19 cellular contexts compared by ENCODE assay signal in the genomic region with DNA sequence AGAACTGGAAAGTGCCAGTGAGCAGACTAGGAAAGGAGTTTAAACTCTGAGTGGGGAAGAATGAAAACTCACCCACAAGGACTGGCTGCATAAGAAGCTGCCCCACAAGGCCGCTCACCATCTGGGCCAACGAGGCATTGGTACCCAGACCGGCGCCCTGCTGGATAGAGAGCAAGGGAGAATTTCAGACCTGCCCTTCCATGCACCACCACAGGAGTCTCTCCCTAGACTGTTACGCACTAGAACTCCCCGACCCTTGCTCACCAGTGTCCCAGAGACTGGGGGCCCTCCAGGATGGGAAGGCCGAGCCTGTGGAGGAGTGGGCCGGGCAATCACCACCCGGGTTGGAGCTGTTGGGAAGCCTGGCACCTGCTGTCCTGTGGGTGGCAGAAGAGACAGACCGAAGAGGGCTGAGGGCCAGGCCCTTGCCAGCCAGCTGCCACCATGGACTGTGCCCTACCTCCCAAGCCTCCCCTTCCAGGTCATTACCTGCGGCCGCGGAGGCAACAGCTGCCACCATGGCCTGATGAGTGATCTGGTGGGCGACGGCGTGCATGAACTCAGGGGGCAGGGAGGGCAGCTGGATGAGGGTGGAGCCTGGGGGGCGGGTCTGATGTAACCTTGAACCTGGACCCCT. TPM values are rescaled to one million over a fixed set of nuclear protein-coding genes. Genes with fewer than 3 reads are reported as not detected.
DNase-seq lines count a peak whose midpoint lies in the region; ATAC-seq, FAIRE-seq and TF ChIP-seq lines count a peak whose summit lies in the region.
"Had no signal": no experiment of that assay in that cellular context is flagged by ENCODE, and none has a peak within 500 bp of the region (broad histone marks: within the 10 kb centered on the region; RNA-seq: fewer than 3 reads in every experiment).

No MANE protein-coding gene starts in this region.

- no peaks in the 10 kb centered on the region for H3K4me1 ChIP-seq in HCT116 (ENCODE audit: control insufficient read depth in 1 of 2, insufficient read depth in 2 of 2, low read length in 2 of 2)
- H3K4me1 ChIP-seq in H1 (replicated peaks in 1 of 4; ENCODE audit: control insufficient read depth in 3 of 4, insufficient read depth in 4 of 4, low read length in 3 of 4) = no peaks in the 10 kb centered on the region
- no peaks in the 10 kb centered on the region for H3K4me1 ChIP-seq in pancreas
- H3K4me1 ChIP-seq: Caco-2, SJCRH30 had no signal

- RAD21 ChIA-PET in HCT116 (lab: Charles Lee; ENCODE audit: low non-redundant PET in 1 of 2, low total read pairs in 2 of 2, uncharacterized antibody in 2 of 2, unreplicated experiment in 2 of 2) = no interaction called here

- TF ChIP-seq EP300 in H1 (IDR thresholded peaks at IDR 0.05; ENCODE audit: borderline replicate concordance in 1 of 2, low read depth in 2 of 2, low read length in 2 of 2) = no peak

- POLR2A ChIA-PET in activated CD4-positive, alpha-beta memory T cell treated with anti-CD3 and anti-CD28 coated beads for 36 hours (lab: Charles Lee) = interaction anchor here (0.6 to 1.8 kb wide), 2 partner anchors 17 to 79 kb away, joined by 3 to 4 read pairs; no protein-coding TSS in a partner anchor
- POLR2A ChIA-PET in activated CD4-positive, alpha-beta memory T cell treated with anti-CD3 and anti-CD28 coated beads, Interleukin-2, amount 10 ng/mL, durations not matched to agents 7 days and 5 days (lab: Charles Lee) = interaction anchor here (0.8 to 2.1 kb wide), 3 partner anchors 9 to 17 kb away, joined by 3 to 11 read pairs (median 4); partner anchors contain the start of gene BAG6
- POLR2A ChIA-PET in HCT116 (lab: Charles Lee) = no interaction called here
- POLR2A ChIA-PET in H1 (lab: Charles Lee; ENCODE audit: partially characterized antibody) = interaction anchor here (0.6 to 34.9 kb wide), 12 partner anchors 8 to 123 kb away, joined by 3 to 883 read pairs (median 4); partner anchors contain the start of genes APOM, BAG6, C6orf47 and CSNK2B

- peaks cover 57 to 66% of the 10 kb centered on the region in 2 experiments; a peak in 3 of 4 replicates for H3K36me3 ChIP-seq in HCT116 (ENCODE audit: control insufficient read depth in 1 of 2, insufficient read depth in 2 of 2, low read length in 2 of 2)
- peaks cover 51 to 92% (median 79%) of the 10 kb centered on the region in 4 experiments for H3K36me3 ChIP-seq in H1 (ENCODE audit: control insufficient read depth in 2 of 4, insufficient read depth in 4 of 4, low read length in 3 of 4)
- H3K36me3 ChIP-seq in pancreas = peaks cover 10 to 99% (median 49%) of the 10 kb centered on the region in 3 donors

- WGBS in H1 (ENCODE audit: extremely low coverage in 1 of 2, insufficient coverage in 1 of 2, insufficient read length in 1 of 2, insufficient replicate concordance in 2 of 2, low coverage in 1 of 2, low lambda C conversion rate in 2 of 2, missing lambda C conversion rate in 1 of 2), 2 experiments = 92% methylated on average over 16 of the region's 17 CpGs; no CpG with 5 or more reads in 1 of the 2 experiments
- WGBS in pancreas, 2 donors = 84 to 87% methylated on average over 17 of the region's 17 CpGs

- H3K4me3 Mint-ChIP-seq in activated CD4-positive, alpha-beta memory T cell treated with anti-CD3 and anti-CD28 coated beads for 36 hours = no peak overlapping the region
- no peak overlapping the region for H3K4me3 Mint-ChIP-seq in activated CD4-positive, alpha-beta memory T cell treated with anti-CD3 and anti-CD28 coated beads, Interleukin-2, amount 10 ng/mL, durations not matched to agents 7 days and 5 days
- H3K4me3 Mint-ChIP-seq: CD4-positive, alpha-beta T cell had no signal

- no peak overlapping the region for H3K14ac ChIP-seq in H1 (ENCODE audit: insufficient read length)

- no peak overlapping the region for H3K4me2 ChIP-seq in HCT116 (ENCODE audit: low read length)
- H3K4me2 ChIP-seq in H1 (ENCODE audit: insufficient read depth in 1 of 2, low read depth in 2 of 2, low read length in 2 of 2) = no peak overlapping the region

- H3K27me3 Mint-ChIP-seq in activated CD4-positive, alpha-beta memory T cell treated with anti-CD3 and anti-CD28 coated beads for 36 hours = no peaks in the 10 kb centered on the region
- no peaks in the 10 kb centered on the region for H3K27me3 Mint-ChIP-seq in activated CD4-positive, alpha-beta memory T cell treated with anti-CD3 and anti-CD28 coated beads, Interleukin-2, amount 10 ng/mL, durations not matched to agents 7 days and 5 days
- H3K27me3 Mint-ChIP-seq: CD4-positive, alpha-beta T cell had no signal

- H4K5ac ChIP-seq in H1 (ENCODE audit: insufficient read length, low read depth, low read length) = no peak overlapping the region

- no peak for FAIRE-seq in H1 (lab: Jason Lieb, UNC)
- no peak for FAIRE-seq in pancreas (lab: Jason Lieb, UNC)
- FAIRE-seq: H54 had no signal

- H3K36me3 Mint-ChIP-seq in activated CD4-positive, alpha-beta memory T cell treated with anti-CD3 and anti-CD28 coated beads for 36 hours = peaks cover 51% of the 10 kb centered on the region
- H3K36me3 Mint-ChIP-seq in activated CD4-positive, alpha-beta memory T cell treated with anti-CD3 and anti-CD28 coated beads, Interleukin-2, amount 10 ng/mL, durations not matched to agents 7 days and 5 days (ENCODE audit: low read depth) = peaks cover 67% of the 10 kb centered on the region

- ATAC-seq in HCT116 (peak; percentile 48), pancreas (peak in 3 of 4 donors; percentile 41 to 62 (median 62)), GM21723 (IDR thresholded peaks at IDR 0.05; ENCODE audit: unreplicated experiment) (no peak), HG03095 (IDR thresholded peaks at IDR 0.05; ENCODE audit: unreplicated experiment) (no peak)

- peak overlapping the region; percentile 33 for H3K27ac Mint-ChIP-seq in activated CD4-positive, alpha-beta memory T cell treated with anti-CD3 and anti-CD28 coated beads for 36 hours
- no peak overlapping the region for H3K27ac Mint-ChIP-seq in activated CD4-positive, alpha-beta memory T cell treated with anti-CD3 and anti-CD28 coated beads, Interleukin-2, amount 10 ng/mL, durations not matched to agents 7 days and 5 days
- H3K27ac Mint-ChIP-seq: CD4-positive, alpha-beta T cell had no signal

- H3K23ac ChIP-seq in H1 (ENCODE audit: insufficient read length) = no peak overlapping the region

- H3K9me3 Mint-ChIP-seq in activated CD4-positive, alpha-beta memory T cell treated with anti-CD3 and anti-CD28 coated beads for 36 hours = no peaks in the 10 kb centered on the region
- H3K9me3 Mint-ChIP-seq in activated CD4-positive, alpha-beta memory T cell treated with anti-CD3 and anti-CD28 coated beads, Interleukin-2, amount 10 ng/mL, durations not matched to agents 7 days and 5 days = no peaks in the 10 kb centered on the region
- H3K9me3 Mint-ChIP-seq: CD4-positive, alpha-beta T cell had no signal

- CTCF ChIA-PET in activated CD4-positive, alpha-beta memory T cell treated with anti-CD3 and anti-CD28 coated beads for 36 hours (lab: Charles Lee) = interaction anchor here (0.7 to 1.4 kb wide), 2 partner anchors 46 to 47 kb away, joined by 3 read pairs; no protein-coding TSS in a partner anchor
- CTCF ChIA-PET in activated CD4-positive, alpha-beta memory T cell treated with anti-CD3 and anti-CD28 coated beads, Interleukin-2, amount 10 ng/mL, durations not matched to agents 7 days and 5 days (lab: Charles Lee) = no interaction called here
- CTCF ChIA-PET in HCT116 (lab: Charles Lee) = no interaction called here
- CTCF ChIA-PET in H1 (lab: Charles Lee; ENCODE audit: partially characterized antibody) = interaction anchor here (0.8 to 2.8 kb wide), 6 partner anchors 9 to 170 kb away, joined by 3 to 10 read pairs (median 4); no protein-coding TSS in a partner anchor

- H3K4me1 Mint-ChIP-seq in activated CD4-positive, alpha-beta memory T cell treated with anti-CD3 and anti-CD28 coated beads for 36 hours (ENCODE audit: low read depth) = peaks cover 8% of the 10 kb centered on the region
- H3K4me1 Mint-ChIP-seq in activated CD4-positive, alpha-beta memory T cell treated with anti-CD3 and anti-CD28 coated beads, Interleukin-2, amount 10 ng/mL, durations not matched to agents 7 days and 5 days = peaks cover 12% of the 10 kb centered on the region

- no peak overlapping the region for H3K4ac ChIP-seq in H1 (replicated peaks; ENCODE audit: insufficient read length, low read depth, low read length)

- no peak overlapping the region for H3K18ac ChIP-seq in H1 (ENCODE audit: extremely low read depth, low read length)

- peak overlapping the region; percentile 76 for H4K8ac ChIP-seq in H1 (ENCODE audit: extremely low read depth, insufficient read depth, low read length)

- no peak overlapping the region for H2AK5ac ChIP-seq in H1 (ENCODE audit: low read depth, low read length)

- no peak overlapping the region for H3K56ac ChIP-seq in H1 (replicated peaks; ENCODE audit: insufficient read length, low read depth, low read length)

- H3K79me1 ChIP-seq in H1 (ENCODE audit: low read depth, low read length) = no peaks in the 10 kb centered on the region; the same call in none of the 2 replicates

- H3K27ac ChIP-seq in HCT116 (ENCODE audit: low read depth, low read length) (no peak overlapping the region), H1 (ENCODE audit: low read depth, low read length) (no peak overlapping the region), pancreas (no peak overlapping the region)
- H3K27ac ChIP-seq: RWPE1, SJCRH30 had no signal

- H2AFZ ChIP-seq in HCT116 (ENCODE audit: low read depth, low read length, poor library complexity, severe bottlenecking) (no peak overlapping the region), H1 (ENCODE audit: low read length) (no peak overlapping the region)

- H2BK20ac ChIP-seq in H1 (ENCODE audit: low read length) = no peak overlapping the region

- no peak overlapping the region for H2BK120ac ChIP-seq in H1 (replicated peaks; ENCODE audit: low read depth, low read length)

- H3K4me3 ChIP-seq in HCT116 (replicated peaks in 1 of 2; ENCODE audit: low read depth in 1 of 2, low read length in 2 of 2) = no peak overlapping the region
- H3K4me3 ChIP-seq in H1 (ENCODE audit: extremely low read depth in 1 of 4, insufficient read depth in 2 of 4, low read depth in 3 of 4, low read length in 4 of 4) = no peak overlapping the region
- no peak overlapping the region for H3K4me3 ChIP-seq in pancreas
- H3K4me3 ChIP-seq in foreskin fibroblast (ENCODE audit: low read depth in 1 of 2, low read length in 2 of 2) = no peak overlapping the region
- H3K4me3 ChIP-seq: SJCRH30 had no signal

- H3K9me3 ChIP-seq in HCT116 (ENCODE audit: control insufficient read depth in 1 of 2, insufficient read depth in 1 of 2, low read depth in 1 of 2, low read length in 2 of 2) = no peaks in the 10 kb centered on the region
- H3K9me3 ChIP-seq in H1 (ENCODE audit: insufficient read depth in 2 of 2, low read depth in 1 of 2, low read length in 1 of 2) = no peaks in the 10 kb centered on the region
- no peaks in the 10 kb centered on the region for H3K9me3 ChIP-seq in pancreas
- H3K9me3 ChIP-seq: Caco-2, SJCRH30 had no signal

- no peak overlapping the region for H2BK12ac ChIP-seq in H1 (ENCODE audit: low read depth, low read length)

- peaks cover 19% of the 10 kb centered on the region for H3K79me2 ChIP-seq in HCT116 (ENCODE audit: insufficient read depth, low read length)
- peaks cover 0 to 4% of the 10 kb centered on the region in 2 experiments; a peak in 1 of 4 replicates for H3K79me2 ChIP-seq in H1 (ENCODE audit: control insufficient read depth in 1 of 2, insufficient read depth in 2 of 2, low read length in 2 of 2)

- H2BK5ac ChIP-seq in H1 (ENCODE audit: low read depth, low read length) = no peak overlapping the region

- no peak overlapping the region for H4K91ac ChIP-seq in H1 (replicated peaks; ENCODE audit: insufficient read length, low read length)

- H3K23me2 ChIP-seq in H1 (ENCODE audit: low read depth, low read length) = no peaks in the 10 kb centered on the region

- no peaks in the 10 kb centered on the region for H3K9me2 ChIP-seq in HCT116 (ENCODE audit: insufficient read depth)

- TF ChIP-seq POLR2A in HCT116 (IDR thresholded peaks at IDR 0.05; ENCODE audit: borderline replicate concordance, extremely low read depth, insufficient read depth, insufficient read length) (no peak), H1 (IDR thresholded peaks at IDR 0.05; ENCODE audit: control extremely low read depth in 1 of 2, low read depth in 2 of 2, low read length in 2 of 2) (0 out of 3 replicates have a peak, but pooled peaks of 1 of the 2 experiments have one; percentile 19)

- H2BK15ac ChIP-seq in H1 (ENCODE audit: low read length) = no peak overlapping the region

- no peak for TF ChIP-seq CTCF in HCT116 (IDR thresholded peaks at IDR 0.05 in 2 of 3, conservative IDR thresholded peaks at IDR 0.05 in 1 of 3; ENCODE audit: borderline replicate concordance in 1 of 3, insufficient read depth in 1 of 3, low read depth in 2 of 3, low read length in 2 of 3)
- no peak for TF ChIP-seq CTCF in H1 (IDR thresholded peaks at IDR 0.05; ENCODE audit: control extremely low read depth in 1 of 3, insufficient read depth in 1 of 3, low read depth in 1 of 3, low read length in 3 of 3)
- TF ChIP-seq CTCF in pancreas (IDR thresholded peaks at IDR 0.05) = no peak
- no peak for TF ChIP-seq CTCF in foreskin fibroblast (IDR thresholded peaks at IDR 0.05; ENCODE audit: low read depth, low read length)

- intact Hi-C loops in activated CD4-positive, alpha-beta memory T cell treated with anti-CD3 and anti-CD28 coated beads for 36 hours (cut with micrococcal nuclease) = no loop called here
- intact Hi-C loops in HCT116 (cut with micrococcal nuclease) = no loop called here
- intact Hi-C loops in pancreas (cut with DNase I) = no loop called here

- TF ChIP-seq RAD21 in HCT116 (IDR thresholded peaks at IDR 0.05; ENCODE audit: low read depth) (no peak), H1 (IDR thresholded peaks at IDR 0.05 in 1 of 2, conservative IDR thresholded peaks at IDR 0.05 in 1 of 2; ENCODE audit: low read depth in 2 of 2, low read length in 2 of 2) (no peak)

- H3K9ac ChIP-seq in HCT116 (ENCODE audit: low read length) (no peak overlapping the region), H1 (replicated peaks in 1 of 4; ENCODE audit: extremely low read depth in 1 of 4, low read depth in 3 of 4, low read length in 3 of 4) (no peak overlapping the region)

- DNase-seq in activated CD4-positive, alpha-beta memory T cell treated with anti-CD3 and anti-CD28 coated beads for 36 hours = no peak
- no peak for DNase-seq in activated CD4-positive, alpha-beta memory T cell treated with anti-CD3 and anti-CD28 coated beads, Interleukin-2, amount 10 ng/mL, durations not matched to agents 7 days and 5 days
- DNase-seq in HCT116 (ENCODE audit: low read depth, low spot score) (no peak), H1 (ENCODE audit: low read depth in 1 of 2, low spot score in 2 of 2) (no peak), pancreas (peak in 1 of 6 donors; percentile 72), foreskin fibroblast (no peak)
- DNase-seq: Caco-2; CD4-positive, alpha-beta T cell; DMS79; NCI-H1092 treated with DMSO at 0.1 percent for 48 hours; NCI-H146; NCI-H748 treated with DMSO at 0.1 percent for 48 hours; NK-92 treated with Interleukin-12 subunit alpha and Interleukin-12 subunit beta, amount 100 ng/mL, for 24 hours; OCI-M1; SJCRH30 had no signal

- BruUV-seq in HCT116 (replicated peaks; lab: Mats Ljungman, UMichigan) = no TSS peak

- H4K20me1 ChIP-seq in HCT116 (ENCODE audit: insufficient read depth) (no peaks in the 10 kb centered on the region), H1 (replicated peaks in 1 of 2; ENCODE audit: control insufficient read depth in 1 of 2, insufficient read depth in 2 of 2, low read length in 2 of 2) (peaks cover 5 to 6% of the 10 kb centered on the region in 2 experiments)

- H3K27me3 ChIP-seq in HCT116 (ENCODE audit: insufficient read depth, low read length) = no peaks in the 10 kb centered on the region
- H3K27me3 ChIP-seq in H1 (replicated peaks in 1 of 4; ENCODE audit: control insufficient read depth in 3 of 4, extremely low read depth in 1 of 4, insufficient read depth in 3 of 4, low read length in 3 of 4) = no peaks in the 10 kb centered on the region
- no peaks in the 10 kb centered on the region for H3K27me3 ChIP-seq in pancreas
- H3K27me3 ChIP-seq: SJCRH30 had no signal

RNA-seq across cellular contexts. Expression of gene BAG6, which starts 8.5 kb away (rescaled TPM):
- total RNA-seq in activated CD4-positive, alpha-beta memory T cell treated with anti-CD3 and anti-CD28 coated beads for 36 hours = 100 to 1,000 TPM; 351 to 354 TPM
- 100 to 1,000 TPM; 275 to 282 TPM for total RNA-seq in activated CD4-positive, alpha-beta memory T cell treated with anti-CD3 and anti-CD28 coated beads, Interleukin-2, amount 10 ng/mL, durations not matched to agents 7 days and 5 days
- total RNA-seq in HCT116 (2021; ENCODE audit: unreplicated experiment) = 368 TPM
- polyA plus RNA-seq in HCT116 (2012) = 342 and 357 TPM in 2 replicates
- 325 and 354 TPM in 2 replicates for total RNA-seq in H1 (2021; fragmentation: NEBNext Ultra II Directional; extraction: Animal tissue kit (Norgen Biotek cat#: 25700))
- 199 and 291 TPM in 2 replicates for polyA plus RNA-seq in H1 (2011; rRNA removed)
- polyA plus RNA-seq in H1 (2011; cell fraction: cytosol; rRNA removed) = 144 TPM
- 514 TPM for polyA plus RNA-seq in H1 (2011; cell fraction: nucleus; rRNA removed)
- 272 to 370 TPM (median 354 TPM) in 4 replicates for polyA plus RNA-seq in H1 (2012, experiment 1 of 2)
- 428 TPM for polyA plus RNA-seq in H1 (2012, experiment 2 of 2)
- 189 TPM for polyA plus RNA-seq in H1 (2013, experiment 1 of 2)
- 169 TPM for polyA plus RNA-seq in H1 (2013, experiment 2 of 2)
- 137 and 182 TPM in 2 replicates for polyA minus RNA-seq in H1 (2011; rRNA and poly(A)+ RNA removed)
- polyA minus RNA-seq in H1 (2011; cell fraction: cytosol; rRNA and poly(A)+ RNA removed) = 197 TPM
- 153 TPM for polyA minus RNA-seq in H1 (2011; cell fraction: nucleus; rRNA and poly(A)+ RNA removed)
- 100 to 1,000 TPM in 4 of 6 donors, 10 to 100 TPM in 2; 93.3 to 160 (median 113) TPM for total RNA-seq in pancreas
- polyA plus RNA-seq in pancreas = 100 to 1,000 TPM; 283 to 292 TPM

RNA-seq across cellular contexts. Expression of gene APOM, which starts 11.8 kb away (rescaled TPM):
- 1 to 10 TPM; 2.9 to 3.1 TPM for total RNA-seq in activated CD4-positive, alpha-beta memory T cell treated with anti-CD3 and anti-CD28 coated beads for 36 hours
- total RNA-seq in activated CD4-positive, alpha-beta memory T cell treated with anti-CD3 and anti-CD28 coated beads, Interleukin-2, amount 10 ng/mL, durations not matched to agents 7 days and 5 days = 1 to 10 TPM; 2.9 to 3.6 TPM
- total RNA-seq in HCT116 (2021; ENCODE audit: unreplicated experiment) = 2.2 TPM
- 2.3 and 2.5 TPM in 2 replicates for polyA plus RNA-seq in HCT116 (2012)
- 3.4 and 3.8 TPM in 2 replicates for total RNA-seq in H1 (2021; fragmentation: NEBNext Ultra II Directional; extraction: Animal tissue kit (Norgen Biotek cat#: 25700))
- 9.2 and 12.0 TPM in 2 replicates for polyA plus RNA-seq in H1 (2011; rRNA removed)
- 9.2 TPM for polyA plus RNA-seq in H1 (2011; cell fraction: cytosol; rRNA removed)
- polyA plus RNA-seq in H1 (2011; cell fraction: nucleus; rRNA removed) = 9.6 TPM
- 3.4 to 6.3 TPM (median 5.9 TPM) in 4 replicates for polyA plus RNA-seq in H1 (2012, experiment 1 of 2)
- 8.1 TPM for polyA plus RNA-seq in H1 (2012, experiment 2 of 2)
- 5.3 TPM for polyA plus RNA-seq in H1 (2013, experiment 1 of 2)
- polyA plus RNA-seq in H1 (2013, experiment 2 of 2) = 5.8 TPM
- polyA minus RNA-seq in H1 (2011; rRNA and poly(A)+ RNA removed) = 2.5 and 3.5 TPM in 2 replicates
- 1.8 TPM for polyA minus RNA-seq in H1 (2011; cell fraction: cytosol; rRNA and poly(A)+ RNA removed)
- 2.9 TPM for polyA minus RNA-seq in H1 (2011; cell fraction: nucleus; rRNA and poly(A)+ RNA removed)
- total RNA-seq in pancreas = 1 to 10 TPM in 3 of 6 donors, under 1 TPM in 3; 0.62 to 2.6 (median 0.98) TPM
- polyA plus RNA-seq in pancreas = 1 to 10 TPM; 3.4 to 5.0 TPM

RNA-seq across cellular contexts. Expression of gene C6orf47, which starts 16.6 kb away (rescaled TPM):
- 10 to 100 TPM; 15.8 to 16.9 TPM for total RNA-seq in activated CD4-positive, alpha-beta memory T cell treated with anti-CD3 and anti-CD28 coated beads for 36 hours
- 10 to 100 TPM; 26.4 to 26.7 TPM for total RNA-seq in activated CD4-positive, alpha-beta memory T cell treated with anti-CD3 and anti-CD28 coated beads, Interleukin-2, amount 10 ng/mL, durations not matched to agents 7 days and 5 days
- total RNA-seq in HCT116 (2021; ENCODE audit: unreplicated experiment) = 13.4 TPM
- 8.9 and 10.4 TPM in 2 replicates for polyA plus RNA-seq in HCT116 (2012)
- 14.6 and 15.6 TPM in 2 replicates for total RNA-seq in H1 (2021; fragmentation: NEBNext Ultra II Directional; extraction: Animal tissue kit (Norgen Biotek cat#: 25700))
- polyA plus RNA-seq in H1 (2011; rRNA removed) = 4.7 and 7.2 TPM in 2 replicates
- 9.1 TPM for polyA plus RNA-seq in H1 (2011; cell fraction: cytosol; rRNA removed)
- 7.5 TPM for polyA plus RNA-seq in H1 (2011; cell fraction: nucleus; rRNA removed)
- polyA plus RNA-seq in H1 (2012, experiment 1 of 2) = 11.6 to 14.9 TPM (median 13.3 TPM) in 4 replicates
- 6.6 TPM for polyA plus RNA-seq in H1 (2012, experiment 2 of 2)
- polyA plus RNA-seq in H1 (2013, experiment 1 of 2) = 8.5 TPM
- 8.5 TPM for polyA plus RNA-seq in H1 (2013, experiment 2 of 2)
- 6.3 and 7.1 TPM in 2 replicates for polyA minus RNA-seq in H1 (2011; rRNA and poly(A)+ RNA removed)
- 5.7 TPM for polyA minus RNA-seq in H1 (2011; cell fraction: cytosol; rRNA and poly(A)+ RNA removed)
- polyA minus RNA-seq in H1 (2011; cell fraction: nucleus; rRNA and poly(A)+ RNA removed) = 9.6 TPM
- total RNA-seq in pancreas = 10 to 100 TPM in 1 of 6 donors, 1 to 10 TPM in 5; 6.9 to 12.0 (median 9.0) TPM
- 10 to 100 TPM; 10.8 to 11.2 TPM for polyA plus RNA-seq in pancreas

RNA-seq across cellular contexts. Expression of gene GPANK1, which starts 20.9 kb away (rescaled TPM):
- total RNA-seq in activated CD4-positive, alpha-beta memory T cell treated with anti-CD3 and anti-CD28 coated beads for 36 hours = 10 to 100 TPM; 31.6 to 32.3 TPM
- total RNA-seq in activated CD4-positive, alpha-beta memory T cell treated with anti-CD3 and anti-CD28 coated beads, Interleukin-2, amount 10 ng/mL, durations not matched to agents 7 days and 5 days = 10 to 100 TPM; 33.6 to 35.2 TPM
- 14.8 TPM for total RNA-seq in HCT116 (2021; ENCODE audit: unreplicated experiment)
- polyA plus RNA-seq in HCT116 (2012) = 11.6 and 13.9 TPM in 2 replicates
- 24.5 and 26.9 TPM in 2 replicates for total RNA-seq in H1 (2021; fragmentation: NEBNext Ultra II Directional; extraction: Animal tissue kit (Norgen Biotek cat#: 25700))
- 30.2 and 33.2 TPM in 2 replicates for polyA plus RNA-seq in H1 (2011; rRNA removed)
- polyA plus RNA-seq in H1 (2011; cell fraction: cytosol; rRNA removed) = 35.8 TPM
- 26.0 TPM for polyA plus RNA-seq in H1 (2011; cell fraction: nucleus; rRNA removed)
- polyA plus RNA-seq in H1 (2012, experiment 1 of 2) = 27.0 to 31.7 TPM (median 30.2 TPM) in 4 replicates
- polyA plus RNA-seq in H1 (2012, experiment 2 of 2) = 37.9 TPM
- 38.6 TPM for polyA plus RNA-seq in H1 (2013, experiment 1 of 2)
- polyA plus RNA-seq in H1 (2013, experiment 2 of 2) = 39.3 TPM
- 11.8 and 13.0 TPM in 2 replicates for polyA minus RNA-seq in H1 (2011; rRNA and poly(A)+ RNA removed)
- polyA minus RNA-seq in H1 (2011; cell fraction: cytosol; rRNA and poly(A)+ RNA removed) = 12.6 TPM
- polyA minus RNA-seq in H1 (2011; cell fraction: nucleus; rRNA and poly(A)+ RNA removed) = 20.1 TPM
- total RNA-seq in pancreas = 1 to 10 TPM; 5.5 to 9.5 (median 6.1) TPM
- polyA plus RNA-seq in pancreas = 10 to 100 TPM; 11.2 to 11.6 TPM

RNA-seq across cellular contexts. Expression of gene CSNK2B, which starts 21.9 kb away (rescaled TPM):
- total RNA-seq in activated CD4-positive, alpha-beta memory T cell treated with anti-CD3 and anti-CD28 coated beads for 36 hours = 100 to 1,000 TPM; 227 to 234 TPM
- total RNA-seq in activated CD4-positive, alpha-beta memory T cell treated with anti-CD3 and anti-CD28 coated beads, Interleukin-2, amount 10 ng/mL, durations not matched to agents 7 days and 5 days = 100 to 1,000 TPM; 199 to 212 TPM
- total RNA-seq in HCT116 (2021; ENCODE audit: unreplicated experiment) = 210 TPM
- 357 and 396 TPM in 2 replicates for polyA plus RNA-seq in HCT116 (2012)
- 192 and 208 TPM in 2 replicates for total RNA-seq in H1 (2021; fragmentation: NEBNext Ultra II Directional; extraction: Animal tissue kit (Norgen Biotek cat#: 25700))
- 147 and 169 TPM in 2 replicates for polyA plus RNA-seq in H1 (2011; rRNA removed)
- polyA plus RNA-seq in H1 (2011; cell fraction: cytosol; rRNA removed) = 96.0 TPM
- 148 TPM for polyA plus RNA-seq in H1 (2011; cell fraction: nucleus; rRNA removed)
- 251 to 320 TPM (median 301 TPM) in 4 replicates for polyA plus RNA-seq in H1 (2012, experiment 1 of 2)
- 316 TPM for polyA plus RNA-seq in H1 (2012, experiment 2 of 2)
- polyA plus RNA-seq in H1 (2013, experiment 1 of 2) = 228 TPM
- polyA plus RNA-seq in H1 (2013, experiment 2 of 2) = 232 TPM
- 114 and 130 TPM in 2 replicates for polyA minus RNA-seq in H1 (2011; rRNA and poly(A)+ RNA removed)
- 56.7 TPM for polyA minus RNA-seq in H1 (2011; cell fraction: cytosol; rRNA and poly(A)+ RNA removed)
- polyA minus RNA-seq in H1 (2011; cell fraction: nucleus; rRNA and poly(A)+ RNA removed) = 46.4 TPM
- total RNA-seq in pancreas = 10 to 100 TPM; 48.1 to 65.9 (median 57.8) TPM
- polyA plus RNA-seq in pancreas = 100 to 1,000 TPM in 1 of 2 donors, 10 to 100 TPM in 1; 86.8 to 116 TPM

Comparison
In these comparisons a context has a peak if more than half of its experiments do, and no peak if none do; other contexts are left out.
1. CTCF ChIA-PET loops: an anchor here in activated CD4-positive, alpha-beta memory T cell treated with anti-CD3 and anti-CD28 coated beads for 36 hours (0.7 to 1.4 kb wide) and H1 (0.8 to 2.8 kb wide); none called in activated CD4-positive, alpha-beta memory T cell treated with anti-CD3 and anti-CD28 coated beads, Interleukin-2, amount 10 ng/mL, durations not matched to agents 7 days and 5 days and HCT116.
2. ATAC-seq: peak in HCT116 (single experiment) and pancreas (3 of 4); none in GM21723 (single experiment) and HG03095 (single experiment).